In genomic region chr10:48682265-48682664, GRCh38 we compare ENCODE assay signal across 19 cellular contexts. TPM values are rescaled to one million over a fixed set of nuclear protein-coding genes. Genes with fewer than 3 reads are reported as not detected.
"Had no signal": no experiment of that assay in that cellular context is flagged by ENCODE, and none has a peak within 500 bp of the region (broad histone marks: within the 10 kb centered on the region; RNA-seq: fewer than 3 reads in every experiment).

No MANE protein-coding gene starts in this region.

- DNase-seq: activated CD4-positive, alpha-beta T cell treated with anti-CD3 and anti-CD28 coated beads, Interleukin-2, amount 50 U/mL, for 48 hours; activated effector memory CD4-positive, alpha-beta T cell treated with Interleukin-2 at 50 U/mL for 16 hours; activated naive CD4-positive, alpha-beta T cell treated with anti-CD3 and anti-CD28 coated beads for 36 hours; activated T-cell treated with anti-CD3 and anti-CD28 coated beads, Interleukin-2, amount 50 U/mL, for 72 hours; cerebellar nuclear complex; lower lobe of right lung; naive thymus-derived CD8-positive, alpha-beta T cell; posterior cingulate gyrus; small intestine; stimulated activated CD4-positive, alpha-beta T cell treated with anti-CD3 and anti-CD28 coated beads, Interleukin-2, amount 100 ng/mL, for 24 hours; stimulated activated naive CD4-positive, alpha-beta T cell; testis; trophoblast cell; WERI-Rb-1 had no signal

- H3K27ac ChIP-seq: coronary artery, epithelial cell of prostate, lower lobe of right lung, neural progenitor cell, testis, WERI-Rb-1 had no signal

- H3K4me2 ChIP-seq: neural progenitor cell had no signal

- H3K9ac ChIP-seq: neural progenitor cell had no signal

- H3K27me3 ChIP-seq: neural progenitor cell, testis had no signal

- H3K9me3 ChIP-seq: testis had no signal

- H3K4me1 ChIP-seq: lower lobe of right lung, neural progenitor cell, testis had no signal

- H3K4me3 ChIP-seq: coronary artery, lower lobe of right lung, neural progenitor cell, testis had no signal

- H2AFZ ChIP-seq: neural progenitor cell had no signal

- H3K36me3 ChIP-seq: lower lobe of right lung, neural progenitor cell, WERI-Rb-1 had no signal

RNA-seq across cellular contexts. Expression of gene WDFY4, which starts 2.4 kb away (rescaled TPM):
- total RNA-seq: fibroblast of villous mesenchyme, kidney epithelial cell had no signal
